Comparison of ENCODE assay signal across 10 cellular contexts in genomic region chr18:79071037-79071960, GRCh38. TPM values are rescaled to one million over a fixed set of nuclear protein-coding genes. Genes with fewer than 3 reads are reported as not detected.
DNase-seq lines count a peak whose midpoint lies in the region; ATAC-seq, FAIRE-seq and TF ChIP-seq lines count a peak whose summit lies in the region.
"Had no signal": no experiment of that assay in that cellular context is flagged by ENCODE, and none has a peak within 500 bp of the region (broad histone marks: within the 10 kb centered on the region; RNA-seq: fewer than 3 reads in every experiment).

No MANE protein-coding gene starts in this region.

- H3K9me1 ChIP-seq in endothelial cell of umbilical vein (replicated peaks; ENCODE audit: control insufficient read depth, extremely low read depth, insufficient read depth, low read length), result no peaks in the 10 kb centered on the region

- no peak for DNase-seq in GM19239 (ENCODE audit: insufficient read length, low spot score)
- no peak for DNase-seq in SJCRH30
- DNase-seq in endothelial cell of umbilical vein (ENCODE audit: low read depth, low spot score), result no peak
- no peak for DNase-seq in body of pancreas
- DNase-seq in NCI-H510A treated with DMSO at 0.1 percent for 48 hours (lab: John Stamatoyannopoulos, UW), result no peak
- DNase-seq in medulla oblongata (ENCODE audit: extremely low spot score), result no peak
- DNase-seq: hypothalamus, NCI-H1436 treated with DMSO at 0.1 percent for 48 hours had no signal

- intact Hi-C loops in endothelial cell of umbilical vein (cut with micrococcal nuclease), result no loop called here
- intact Hi-C loops in body of pancreas (cut with DNase I), result no loop called here

- H3K27me3 ChIP-seq in ACC112 (ENCODE audit: insufficient read depth, low read length) (no peaks in the 10 kb centered on the region), SJCRH30 (no peaks in the 10 kb centered on the region), endothelial cell of umbilical vein (ENCODE audit: control insufficient read depth in 2 of 2, insufficient read depth in 2 of 2, low read length in 2 of 2) (no peaks in the 10 kb centered on the region), body of pancreas (no peaks in the 10 kb centered on the region)

- ATAC-seq in GM19324 (IDR thresholded peaks at IDR 0.05; ENCODE audit: low FRiP score, unreplicated experiment), result no peak
- no peak for ATAC-seq in body of pancreas

- dilution Hi-C loops in endothelial cell of umbilical vein (cut with MboI; ENCODE audit: extremely low pct_ligation_motif_present, low sequenced_read_pairs), result no loop called here

- no TSS peak for BruUV-seq in endothelial cell of umbilical vein (replicated peaks; lab: Mats Ljungman, UMichigan)

- H2AFZ ChIP-seq in ACC112 (ENCODE audit: low read length, unreplicated experiment) (no peak overlapping the region), endothelial cell of umbilical vein (ENCODE audit: low read depth, low read length) (no peak overlapping the region)

- no peaks in the 10 kb centered on the region for H4K20me1 ChIP-seq in endothelial cell of umbilical vein (replicated peaks; ENCODE audit: control insufficient read depth, extremely low read depth, insufficient read depth, low read length)

- H3K4me1 ChIP-seq in ACC112 (ENCODE audit: control insufficient read depth, insufficient read depth, low read length, unreplicated experiment) (peaks cover 10% of the 10 kb centered on the region), SJCRH30 (no peaks in the 10 kb centered on the region), endothelial cell of umbilical vein (ENCODE audit: control insufficient read depth, extremely low read depth, insufficient read depth, low read length) (peaks cover 16% of the 10 kb centered on the region), body of pancreas (peaks cover 20% of the 10 kb centered on the region)

- H3K9me3 ChIP-seq in SJCRH30 (replicated peaks), result no peaks in the 10 kb centered on the region
- H3K9me3 ChIP-seq in endothelial cell of umbilical vein (replicated peaks; ENCODE audit: control insufficient read depth, insufficient read depth, low read length), result no peaks in the 10 kb centered on the region
- H3K9me3 ChIP-seq in body of pancreas, result no peaks in the 10 kb centered on the region

- no peaks in the 10 kb centered on the region for H3K36me3 ChIP-seq in ACC112 (ENCODE audit: insufficient read depth, low read length)
- no peaks in the 10 kb centered on the region for H3K36me3 ChIP-seq in SJCRH30
- H3K36me3 ChIP-seq in endothelial cell of umbilical vein (ENCODE audit: control insufficient read depth in 2 of 2, extremely low read depth in 1 of 2, insufficient read depth in 2 of 2, low read length in 2 of 2), result no peaks in the 10 kb centered on the region
- H3K36me3 ChIP-seq in body of pancreas (replicated peaks in 1 of 2; ENCODE audit: insufficient read depth in 1 of 2, low read depth in 2 of 2), result no peaks in the 10 kb centered on the region

- CTCF ChIA-PET in endothelial cell of umbilical vein (lab: Charles Lee), result no interaction called here

- POLR2A ChIA-PET in endothelial cell of umbilical vein (lab: Charles Lee), result no interaction called here

- TF ChIP-seq POLR2A in endothelial cell of umbilical vein (IDR thresholded peaks at IDR 0.05; ENCODE audit: low read depth, low read length) (no peak), body of pancreas (IDR thresholded peaks at IDR 0.05) (no peak)

- peak; percentile 45 for FAIRE-seq in GM19239 (lab: Jason Lieb, UNC)
- FAIRE-seq in endothelial cell of umbilical vein (lab: Jason Lieb, UNC), result no peak

- H3K4me3 ChIP-seq in ACC112 (ENCODE audit: low read depth, low read length), result peak overlapping the region; percentile 99
- peak overlapping the region; percentile 84 for H3K4me3 ChIP-seq in SJCRH30
- H3K4me3 ChIP-seq in endothelial cell of umbilical vein (replicated peaks in 1 of 3; ENCODE audit: insufficient read depth in 1 of 3, low read depth in 1 of 3, low read length in 3 of 3), result no peak overlapping the region
- H3K4me3 ChIP-seq in body of pancreas, result no peak overlapping the region

- 92 to 95% methylated on average over 5 of the region's 5 CpGs for WGBS in body of pancreas, 2 donors

- no peak overlapping the region for H3K27ac ChIP-seq in ACC112 (ENCODE audit: low read depth, low read length)
- H3K27ac ChIP-seq in SJCRH30, result no peak overlapping the region
- no peak overlapping the region for H3K27ac ChIP-seq in endothelial cell of umbilical vein (ENCODE audit: insufficient read depth, low read depth, low read length)
- H3K27ac ChIP-seq in body of pancreas, result no peak overlapping the region

- TF ChIP-seq CTCF in endothelial cell of umbilical vein (IDR thresholded peaks at IDR 0.05; ENCODE audit: extremely low read depth in 1 of 2, insufficient read depth in 1 of 2, low read depth in 1 of 2, low read length in 2 of 2), result no peak
- TF ChIP-seq CTCF in body of pancreas (IDR thresholded peaks at IDR 0.05), result no peak

- H3K79me2 ChIP-seq in ACC112 (ENCODE audit: control insufficient read depth, insufficient read depth, low read length, unreplicated experiment), result peaks cover 51% of the 10 kb centered on the region
- H3K79me2 ChIP-seq in endothelial cell of umbilical vein (ENCODE audit: control insufficient read depth, insufficient read depth, low read length), result peaks cover 39% of the 10 kb centered on the region

- peak overlapping the region; percentile 97 for H3K4me2 ChIP-seq in endothelial cell of umbilical vein (ENCODE audit: insufficient read depth, low read length)

- H3K9ac ChIP-seq in endothelial cell of umbilical vein (replicated peaks; ENCODE audit: extremely low read depth, insufficient read depth, low read length), result no peak overlapping the region

TF ChIP-seq in endothelial cell of umbilical vein, 7 proteins besides CTCF, POLR2A, EP300 and RAD21:
- no peak for TF ChIP-seq MYC (IDR thresholded peaks at IDR 0.05; ENCODE audit: low read depth, low read length)
- no peak for TF ChIP-seq EZH2 (IDR thresholded peaks at IDR 0.05; ENCODE audit: borderline replicate concordance, low read depth, low read length, severe bottlenecking)
- no peak for TF ChIP-seq JUN (IDR thresholded peaks at IDR 0.05; ENCODE audit: borderline replicate concordance, insufficient read depth, insufficient read length, low read depth)
- no peak for TF ChIP-seq MAX (IDR thresholded peaks at IDR 0.05; ENCODE audit: insufficient read depth, insufficient read length)
- TF ChIP-seq POLR2AphosphoS5 (IDR thresholded peaks at IDR 0.05; ENCODE audit: insufficient read depth, low read depth, low read length), result no peak
- no peak for TF ChIP-seq FOS (IDR thresholded peaks at IDR 0.05; ENCODE audit: borderline replicate concordance, insufficient read depth, low read length)
- TF ChIP-seq GATA2 (IDR thresholded peaks at IDR 0.05; ENCODE audit: insufficient read depth, insufficient read length, low read depth, low read length), result no peak

RNA-seq across cellular contexts. Expression of gene ATP9B, which starts 2.1 kb away (rescaled TPM):
- total RNA-seq in SJCRH30 (2014; rRNA removed; shearing (Covaris generic)), result 10.0 and 12.5 TPM in 2 replicates
- total RNA-seq in endothelial cell of umbilical vein, result 18.2 and 21.1 TPM in 2 replicates
- 14.6 and 19.3 TPM in 2 replicates for polyA plus RNA-seq in endothelial cell of umbilical vein
- polyA plus RNA-seq in endothelial cell of umbilical vein (2011; cell fraction: cytosol; rRNA removed), result 11.9 and 13.1 TPM in 2 replicates
- polyA plus RNA-seq in endothelial cell of umbilical vein (2011; cell fraction: nucleus; rRNA removed), result 34.0 and 40.3 TPM in 2 replicates
- 9.5 and 10.0 TPM in 2 replicates for polyA plus RNA-seq in endothelial cell of umbilical vein (2012)
- polyA minus RNA-seq in endothelial cell of umbilical vein, result 86.8 and 101 TPM in 2 replicates
- 10.7 TPM for polyA minus RNA-seq in endothelial cell of umbilical vein (2011; cell fraction: cytosol; rRNA and poly(A)+ RNA removed)
- 114 and 133 TPM in 2 replicates for polyA minus RNA-seq in endothelial cell of umbilical vein (2011; cell fraction: nucleus; rRNA and poly(A)+ RNA removed)
- 10 to 100 TPM; 19.7 to 21.1 TPM for total RNA-seq in body of pancreas

Comparison
In these comparisons a context has a peak if more than half of its experiments do, and no peak if none do; other contexts are left out.
1. H3K4me3 ChIP-seq: peak in ACC112 (single experiment) and SJCRH30 (single experiment); none in endothelial cell of umbilical vein (0 of 3) and body of pancreas (0 of 2).